In the genomic region with DNA sequence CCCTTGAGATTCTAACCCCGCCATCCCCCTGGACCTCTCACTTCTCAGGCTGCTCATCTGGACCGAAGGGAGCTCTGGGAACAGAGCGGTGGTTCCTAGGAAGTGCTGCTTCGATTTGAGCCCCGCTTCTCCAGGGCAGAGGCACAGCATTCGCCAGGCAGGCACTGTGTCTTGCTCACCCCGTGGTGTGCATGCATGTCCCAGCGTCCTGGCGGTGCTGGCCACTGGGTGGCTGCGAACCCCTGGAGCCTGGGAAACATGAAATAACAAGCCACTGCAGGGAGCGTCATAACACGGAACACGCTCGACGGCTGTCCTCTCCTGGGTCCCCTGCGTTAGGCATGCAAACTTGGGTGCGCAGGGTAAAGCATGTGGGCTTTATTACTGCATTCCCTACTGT, we compare ENCODE assay signal across 5 cellular contexts.
DNase-seq lines count a peak whose midpoint lies in the region; ATAC-seq, FAIRE-seq and TF ChIP-seq lines count a peak whose summit lies in the region.
"Not testable (repeated sequence)": the region's sequence is repeated elsewhere in the genome, so short reads cannot be mapped to it uniquely, and the experiment has no call there.

No MANE protein-coding gene starts in this region.

- POLR2A ChIA-PET in A549 (lab: Yijun Ruan, JAX); WTC11 (lab: Charles Lee); K562 (lab: Yijun Ruan, JAX); HepG2 (lab: Yijun Ruan, JAX): not testable (repeated sequence)

- H3K27ac Mint-ChIP-seq in GM23338, WTC11: not testable (repeated sequence)

- not testable (repeated sequence) for H3K4me2 ChIP-seq in A549; GM23338; K562 (ENCODE audit: insufficient read depth, low read length); HepG2 (ENCODE audit: low read depth, low read length)

- FAIRE-seq in A549 (lab: Jason Lieb, UNC); K562 (lab: Jason Lieb, UNC); HepG2 (lab: Jason Lieb, UNC): not testable (repeated sequence)

- H3K27me3 ChIP-seq in GM23338 (ENCODE audit: insufficient read depth); K562 (ENCODE audit: control insufficient read depth in 2 of 2, insufficient read depth in 2 of 2, low read length in 2 of 2); HepG2 (ENCODE audit: control insufficient read depth in 1 of 2, insufficient read depth in 2 of 2, low read length in 2 of 2): not testable (repeated sequence)

- H3K9me1 ChIP-seq in K562 (ENCODE audit: control insufficient read depth, insufficient read depth, low read length): not testable (repeated sequence)

- not testable (repeated sequence) for H3K4me1 ChIP-seq in A549; GM23338 (ENCODE audit: insufficient read depth); K562 (replicated peaks in 1 of 2; ENCODE audit: control insufficient read depth in 2 of 2, insufficient read depth in 2 of 2, low read length in 2 of 2); HepG2 (ENCODE audit: insufficient read depth, low read length)

- not testable (repeated sequence) for H3K27me3 Mint-ChIP-seq in GM23338 (ENCODE audit: insufficient read depth, low read depth, poor library complexity); WTC11 (ENCODE audit: low read depth)

- no CpG with 5 or more reads among the region's 17 CpGs for WGBS in A549 (ENCODE audit: missing lambda C conversion rate)
- no CpG with 5 or more reads among the region's 17 CpGs for WGBS in K562 (ENCODE audit: insufficient coverage, low coverage, missing lambda C conversion rate)
- WGBS in HepG2 (ENCODE audit: low lambda C conversion rate): no CpG with 5 or more reads among the region's 17 CpGs

- not testable (repeated sequence) for H3K27ac ChIP-seq in A549; GM23338 (ENCODE audit: low read depth); K562 (ENCODE audit: extremely low read depth, low read depth, low read length); HepG2 (ENCODE audit: extremely low read length, insufficient read depth, low read length)

- ATAC-seq in A549: peak; percentile 57 to 62; a peak in 3 of 6 replicates
- ATAC-seq in GM23338: peak; percentile 24
- ATAC-seq in WTC11: peak; percentile 23; the same call in 1 of the 2 replicates
- peak; percentile 50 for ATAC-seq in K562
- ATAC-seq in HepG2: peak; percentile 60

- not testable (repeated sequence) for H3K4me3 Mint-ChIP-seq in GM23338, WTC11

- not testable (repeated sequence) for H3K9me2 ChIP-seq in GM23338 (ENCODE audit: insufficient read depth)

- H4K20me1 ChIP-seq in GM23338 (replicated peaks; ENCODE audit: insufficient read depth); K562 (replicated peaks; ENCODE audit: control insufficient read depth, insufficient read depth, low read length); HepG2 (ENCODE audit: insufficient read depth, low read length): not testable (repeated sequence)

- H3K36me3 ChIP-seq in GM23338 (ENCODE audit: insufficient read depth); K562 (ENCODE audit: control insufficient read depth, insufficient read depth, low read length); HepG2 (replicated peaks in 1 of 2; ENCODE audit: control insufficient read depth in 1 of 2, insufficient read depth in 2 of 2, low read length in 2 of 2): not testable (repeated sequence)

- CTCF ChIA-PET in A549 (lab: Yijun Ruan, JAX); WTC11 (lab: Charles Lee); K562 (lab: Yijun Ruan, JAX; ENCODE audit: low intra/inter-chr PET ratio); HepG2 (lab: Yijun Ruan, JAX; ENCODE audit: low intra/inter-chr PET ratio, low total read pairs): not testable (repeated sequence)

- BruUV-seq in K562 (replicated peaks; lab: Mats Ljungman, UMichigan); HepG2 (replicated peaks; lab: Mats Ljungman, UMichigan): not testable (repeated sequence)

- in situ Hi-C loops in K562 (cut with MboI); HepG2 (cut with HindIII; ENCODE audit: extremely low pct_ligation_motif_present, low pct_unique_long_range_greater_than_20kb): not testable (repeated sequence)

- TF ChIP-seq POLR2A in A549 (IDR thresholded peaks at IDR 0.05; ENCODE audit: low read length); K562 (conservative IDR thresholded peaks at IDR 0.05); HepG2 (IDR thresholded peaks at IDR 0.05; ENCODE audit: insufficient read depth in 1 of 2, low read depth in 2 of 2, low read length in 2 of 2): not testable (repeated sequence)

- TF ChIP-seq EP300 in A549 (IDR thresholded peaks at IDR 0.05); K562 (IDR thresholded peaks at IDR 0.05; ENCODE audit: low read length); HepG2 (IDR thresholded peaks at IDR 0.05; ENCODE audit: low read depth in 2 of 2, low read length in 2 of 2); HepG2 (CRISPR knock-in tag; IDR thresholded peaks at IDR 0.05; ENCODE audit: borderline replicate concordance): not testable (repeated sequence)

- H3K9me3 Mint-ChIP-seq in GM23338, WTC11: not testable (repeated sequence)

- H3K4me1 Mint-ChIP-seq in GM23338, WTC11: not testable (repeated sequence)

- not testable (repeated sequence) for H3K36me3 Mint-ChIP-seq in GM23338 (ENCODE audit: low read depth); WTC11

- H2AFZ ChIP-seq in GM23338; K562 (ENCODE audit: low read depth, low read length); HepG2 (ENCODE audit: low read length): not testable (repeated sequence)

- TF ChIP-seq CTCF in A549 (IDR thresholded peaks at IDR 0.05); GM23338 (conservative IDR thresholded peaks at IDR 0.05; ENCODE audit: low read depth in 2 of 2); WTC11 (IDR thresholded peaks at IDR 0.05); K562 (IDR thresholded peaks at IDR 0.05 in 2 of 3, conservative IDR thresholded peaks at IDR 0.05 in 1 of 3; ENCODE audit: insufficient read depth in 2 of 3, low read depth in 1 of 3, low read length in 3 of 3); HepG2 (CRISPR knock-in tag; IDR thresholded peaks at IDR 0.05): not testable (repeated sequence)

- H3K9me3 ChIP-seq in A549; K562 (replicated peaks; ENCODE audit: control insufficient read depth, insufficient read depth, low read depth, low read length); HepG2 (ENCODE audit: low read length): not testable (repeated sequence)

- not testable (repeated sequence) for H3K4me3 ChIP-seq in A549; GM23338; K562; HepG2 (replicated peaks in 1 of 3; ENCODE audit: insufficient read depth in 1 of 3, low read depth in 2 of 3, low read length in 3 of 3)

- H3K9ac ChIP-seq in K562 (ENCODE audit: insufficient read depth in 1 of 2, low read depth in 2 of 2, low read length in 2 of 2); HepG2 (ENCODE audit: insufficient read depth, low read depth, low read length): not testable (repeated sequence)

- H3K79me2 ChIP-seq in GM23338 (replicated peaks; ENCODE audit: insufficient read depth); K562 (ENCODE audit: control insufficient read depth, insufficient read depth, low read length); HepG2 (ENCODE audit: insufficient read depth, low read length): not testable (repeated sequence)

- not testable (repeated sequence) for TF ChIP-seq RAD21 in A549 (conservative IDR thresholded peaks at IDR 0.05 in 1 of 2, IDR thresholded peaks at IDR 0.05 in 1 of 2); K562 (CRISPR knock-in tag; conservative IDR thresholded peaks at IDR 0.05 in 1 of 2, IDR thresholded peaks at IDR 0.05 in 1 of 2); HepG2 (CRISPR knock-in tag; IDR thresholded peaks at IDR 0.05)

- intact Hi-C loops in K562 (cut with micrococcal nuclease); HepG2 (cut with micrococcal nuclease; ENCODE audit: unreplicated experiment): not testable (repeated sequence)

- DNase-seq in A549 (ENCODE audit: low read depth in 1 of 2, low spot score in 1 of 2); GM23338 (ENCODE audit: low spot score); WTC11 (ENCODE audit: low spot score); K562 (ENCODE audit: extremely low read depth in 1 of 4, low spot score in 3 of 4); HepG2 (ENCODE audit: low spot score): not testable (repeated sequence)

- not testable (repeated sequence) for H3F3A ChIP-seq in GM23338 (replicated peaks; ENCODE audit: low read depth)
